ENCODE assay signal across 22 cellular contexts in genomic region chr3:98709433-98709832, GRCh38. TPM values are rescaled to one million over a fixed set of nuclear protein-coding genes. Genes with fewer than 3 reads are reported as not detected.
DNase-seq lines count a peak whose midpoint lies in the region; ATAC-seq, FAIRE-seq and TF ChIP-seq lines count a peak whose summit lies in the region.
"Had no signal": no experiment of that assay in that cellular context is flagged by ENCODE, and none has a peak within 500 bp of the region (broad histone marks: within the 10 kb centered on the region; RNA-seq: fewer than 3 reads in every experiment).

No MANE protein-coding gene starts in this region.

- H3K36me3 ChIP-seq in right atrium auricular region (no peaks in the 10 kb centered on the region), hepatocyte (replicated peaks; ENCODE audit: insufficient read depth, low read depth) (no peaks in the 10 kb centered on the region), pancreas (no peaks in the 10 kb centered on the region)
- H3K36me3 ChIP-seq: HAP-1, SJCRH30 had no signal

- H3K4me2 ChIP-seq in hepatocyte, result peak overlapping the region; percentile 61

- no peaks in the 10 kb centered on the region for H4K20me1 ChIP-seq in hepatocyte (ENCODE audit: insufficient read depth, poor library complexity, severe bottlenecking)

- H3K4me3 ChIP-seq in right atrium auricular region (no peak overlapping the region), hepatocyte (no peak overlapping the region), pancreas (no peak overlapping the region)
- H3K4me3 ChIP-seq: HAP-1, SJCRH30 had no signal

- no peak for FAIRE-seq in pancreas (lab: Jason Lieb, UNC)
- FAIRE-seq: D721Med had no signal

- H3K27me3 ChIP-seq in right atrium auricular region (no peaks in the 10 kb centered on the region), hepatocyte (no peaks in the 10 kb centered on the region), pancreas (no peaks in the 10 kb centered on the region)
- H3K27me3 ChIP-seq: SJCRH30 had no signal

- ATAC-seq in left ventricle myocardium superior, result peak; percentile 36
- ATAC-seq in pancreas, result no peak
- ATAC-seq: T-cell had no signal

- intact Hi-C loops in left ventricle myocardium superior (cut with micrococcal nuclease) (no loop called here), pancreas (cut with DNase I) (no loop called here)

- no peaks in the 10 kb centered on the region for H3K9me2 ChIP-seq in hepatocyte (replicated peaks; ENCODE audit: insufficient read depth)

- peaks cover 0 to 11% of the 10 kb centered on the region in 2 donors for H3K4me1 ChIP-seq in right atrium auricular region
- peaks cover 5% of the 10 kb centered on the region for H3K4me1 ChIP-seq in hepatocyte (ENCODE audit: insufficient read depth)
- peaks cover 0 to 9% (median 6%) of the 10 kb centered on the region in 3 donors for H3K4me1 ChIP-seq in pancreas
- H3K4me1 ChIP-seq: HAP-1, SJCRH30 had no signal

- H3K9me3 ChIP-seq in right atrium auricular region (no peaks in the 10 kb centered on the region), hepatocyte (ENCODE audit: low read depth) (no peaks in the 10 kb centered on the region), pancreas (no peaks in the 10 kb centered on the region)
- H3K9me3 ChIP-seq: HAP-1, SJCRH30 had no signal

- no peaks in the 10 kb centered on the region for H3K79me2 ChIP-seq in hepatocyte

- TF ChIP-seq CTCF in right atrium auricular region (IDR thresholded peaks at IDR 0.05) (no peak), hepatocyte (IDR thresholded peaks at IDR 0.05; ENCODE audit: poor library complexity) (no peak), pancreas (IDR thresholded peaks at IDR 0.05) (no peak)

- H2AFZ ChIP-seq in hepatocyte, result no peak overlapping the region

- H3K27ac ChIP-seq in right atrium auricular region (no peak overlapping the region), hepatocyte (no peak overlapping the region), pancreas (peak overlapping the region in 3 of 4 donors; percentile 2 to 24 (median 21))
- H3K27ac ChIP-seq: C4-2B, RWPE1, SJCRH30 had no signal

- DNase-seq in left ventricle myocardium superior, result no peak
- no peak for DNase-seq in right atrium auricular region (ENCODE audit: low spot score)
- no peak for DNase-seq in hepatocyte (ENCODE audit: low spot score)
- no peak for DNase-seq in pancreas
- no peak for DNase-seq in NCI-H1105 treated with DMSO at 0.1 percent for 48 hours (lab: John Stamatoyannopoulos, UW)
- DNase-seq in NCI-H446 (lab: John Stamatoyannopoulos, UW), result no peak
- no peak for DNase-seq in COLO829 (ENCODE audit: low spot score)
- no peak for DNase-seq in NCI-H2171 (lab: John Stamatoyannopoulos, UW)
- DNase-seq: AML-193, DMS53, GDM1, KBM-7, NCI-H1092 treated with DMSO at 0.1 percent for 48 hours, NCI-H2081 treated with DMSO at 0.1 percent for 48 hours, NCI-H446 treated with DMSO at 0.1 percent for 48 hours, NCI-H69, SJCRH30, T-cell had no signal

- 50% methylated on average over 1 of the region's 1 CpG for WGBS in hepatocyte (ENCODE audit: low lambda C conversion rate, missing lambda C conversion rate)
- 20 to 32% methylated on average over 1 of the region's 1 CpG for WGBS in pancreas, 2 donors

RNA-seq across cellular contexts. Expression of gene ST3GAL6, which starts 53.7 kb away (rescaled TPM):
- total RNA-seq in left ventricle myocardium superior, result 27.0 TPM
- 10 to 100 TPM; 25.9 to 27.2 TPM for total RNA-seq in right atrium auricular region
- total RNA-seq in hepatocyte, result 15.0 and 16.1 TPM in 2 replicates
- 9.6 and 13.1 TPM in 2 replicates for polyA plus RNA-seq in hepatocyte
- total RNA-seq in pancreas, result 1 to 10 TPM; 3.6 to 9.5 (median 6.7) TPM
- polyA plus RNA-seq in pancreas, result 10 to 100 TPM in 1 of 2 donors, 1 to 10 TPM in 1; 5.7 to 16.1 TPM

Comparison
In these comparisons a context has a peak if more than half of its experiments do, and no peak if none do; other contexts are left out.
1. H3K27ac ChIP-seq: peak in pancreas (3 of 4); none in right atrium auricular region (0 of 2) and hepatocyte (single experiment).